In the genomic region with DNA sequence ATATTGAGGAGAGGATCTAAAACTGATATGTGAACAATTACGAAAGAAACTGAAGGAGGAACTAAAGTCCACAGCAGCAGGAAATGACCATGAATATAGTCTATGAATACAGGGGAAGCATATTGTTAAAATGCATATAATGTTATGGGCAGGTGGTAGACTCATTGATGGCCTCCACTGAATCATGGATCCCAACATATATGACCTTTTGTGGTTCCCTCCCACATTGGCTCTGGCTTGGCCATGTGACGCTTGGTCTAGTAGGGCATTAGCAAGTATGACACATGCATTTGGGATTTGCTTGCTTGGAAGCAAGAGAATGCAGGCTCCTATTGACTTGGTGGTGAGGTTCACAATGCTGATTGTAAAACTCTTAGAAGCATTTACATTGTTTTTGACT, we compare ENCODE assay signal across 13 cellular contexts. TPM values are rescaled to one million over a fixed set of nuclear protein-coding genes. Genes with fewer than 3 reads are reported as not detected.
DNase-seq lines count a peak whose midpoint lies in the region; ATAC-seq, FAIRE-seq and TF ChIP-seq lines count a peak whose summit lies in the region.
"Had no signal": no experiment of that assay in that cellular context is flagged by ENCODE, and none has a peak within 500 bp of the region (broad histone marks: within the 10 kb centered on the region; RNA-seq: fewer than 3 reads in every experiment).

No MANE protein-coding gene starts in this region.

- FAIRE-seq in GM19239 (lab: Jason Lieb, UNC): no peak
- FAIRE-seq: GM12892 had no signal

- TF ChIP-seq CTCF in A673 (conservative IDR thresholded peaks at IDR 0.05; ENCODE audit: low read depth, low read length) (no peak), RWPE1 (conservative IDR thresholded peaks at IDR 0.05; ENCODE audit: low read depth) (no peak), foreskin fibroblast (IDR thresholded peaks at IDR 0.05; ENCODE audit: low read depth, low read length) (no peak)

- ATAC-seq in GM19455 (IDR thresholded peaks at IDR 0.05; ENCODE audit: unreplicated experiment): no peak

- H3K27ac ChIP-seq in A673 (ENCODE audit: low read depth, low read length, poor library complexity, severe bottlenecking): no peak overlapping the region
- H3K27ac ChIP-seq in RWPE1: no peak overlapping the region
- H3K27ac ChIP-seq: C4-2B, KMS-11 had no signal

- intact Hi-C loops in A673 (cut with micrococcal nuclease; ENCODE audit: unreplicated experiment): loop anchor here (5.0 kb wide), 1 partner anchor 793 kb away; no protein-coding TSS in a partner anchor

- no peaks in the 10 kb centered on the region for H3K27me3 ChIP-seq in A673 (replicated peaks; ENCODE audit: insufficient read depth, low read depth, low read length, poor library complexity)
- H3K27me3 ChIP-seq: upper lobe of left lung had no signal

- H3K4me1 ChIP-seq in A673 (ENCODE audit: insufficient read depth, low read length, poor library complexity, severe bottlenecking): no peaks in the 10 kb centered on the region
- H3K4me1 ChIP-seq: upper lobe of left lung had no signal

- DNase-seq in A673 (ENCODE audit: low spot score) (peak; percentile 9), HCEC 1CT (peak; percentile 83), RWPE1 (ENCODE audit: low spot score) (peak; percentile 41), foreskin fibroblast (peak; percentile 8 to 19), 8988T (no peak), GM19239 (ENCODE audit: insufficient read length, low spot score) (no peak), superior temporal gyrus (ENCODE audit: extremely low spot score) (no peak)
- DNase-seq: NCI-H345, upper lobe of left lung had no signal

- POLR2A ChIA-PET in A673 (lab: Charles Lee; ENCODE audit: low non-redundant PET) (no interaction called here), RWPE1 (lab: Yijun Ruan, JAX; ENCODE audit: low non-redundant PET) (no interaction called here)

- no peaks in the 10 kb centered on the region for H3K36me3 ChIP-seq in A673 (ENCODE audit: insufficient read depth, low read length, poor library complexity, severe bottlenecking)
- H3K36me3 ChIP-seq: upper lobe of left lung had no signal

- CTCF ChIA-PET in A673 (lab: Charles Lee) (interaction anchor here (0.6 kb wide), 1 partner anchor 923 kb away, joined by 3 read pairs; no protein-coding TSS in a partner anchor), RWPE1 (lab: Yijun Ruan, JAX) (interaction anchor here (0.6 to 0.8 kb wide), 2 partner anchors 190 to 731 kb away, joined by 3 to 4 read pairs; no protein-coding TSS in a partner anchor)

- no peaks in the 10 kb centered on the region for H3K9me3 ChIP-seq in A673 (ENCODE audit: low read depth, low read length, poor library complexity, severe bottlenecking)
- H3K9me3 ChIP-seq: upper lobe of left lung had no signal

- no TSS peak for BruUV-seq in A673 (replicated peaks; lab: Mats Ljungman, UMichigan)

- H3K4me3 ChIP-seq in A673 (ENCODE audit: low read depth, low read length, poor library complexity, severe bottlenecking): no peak overlapping the region
- H3K4me3 ChIP-seq in foreskin fibroblast (ENCODE audit: low read depth in 1 of 2, low read length in 2 of 2): no peak overlapping the region
- H3K4me3 ChIP-seq: upper lobe of left lung had no signal

RNA-seq across cellular contexts. Expression of gene RAB18, which starts 55.2 kb away (rescaled TPM):
- 95.5 and 110 TPM in 2 replicates for total RNA-seq in A673 (2021)

Comparison
In these comparisons a context has a peak if more than half of its experiments do, and no peak if none do; other contexts are left out.
1. DNase-seq: peak in A673 (single experiment), HCEC 1CT (single experiment), RWPE1 (single experiment) and foreskin fibroblast (2 of 2); none in 8988T (single experiment), GM19239 (single experiment) and superior temporal gyrus (single experiment).